Comparison of ENCODE assay signal across 8 cellular contexts in genomic region chr2:241149925-241150659, GRCh38. TPM values are rescaled to one million over a fixed set of nuclear protein-coding genes. Genes with fewer than 3 reads are reported as not detected.
DNase-seq lines count a peak whose midpoint lies in the region; ATAC-seq and TF ChIP-seq lines count a peak whose summit lies in the region.

Gene PPP1R7, plus strand, starts transcription at chr2:241150467. Its CDS starts 29 bp downstream, at chr2:241150496.

- peaks cover 15% of the 10 kb centered on the region for H3K27me3 ChIP-seq in NT2/D1 (ENCODE audit: insufficient read depth, insufficient read length)
- H3K27me3 ChIP-seq in endocrine pancreas (ENCODE audit: control insufficient read depth, insufficient read depth, low read length): no peaks in the 10 kb centered on the region

- peaks cover 27% of the 10 kb centered on the region for H3K4me1 Mint-ChIP-seq in Calu3 (ENCODE audit: low read depth, unreplicated experiment)
- H3K4me1 Mint-ChIP-seq in activated CD8-positive, alpha-beta memory T cell treated with anti-CD3 and anti-CD28 coated beads, Interleukin-2, amount 10 ng/mL, durations not matched to agents 7 days and 5 days: peaks cover 44% of the 10 kb centered on the region

- no peaks in the 10 kb centered on the region for H3K9me3 Mint-ChIP-seq in Calu3 (ENCODE audit: low read depth, unreplicated experiment)
- H3K9me3 Mint-ChIP-seq in activated CD8-positive, alpha-beta memory T cell treated with anti-CD3 and anti-CD28 coated beads, Interleukin-2, amount 10 ng/mL, durations not matched to agents 7 days and 5 days (ENCODE audit: low read depth): no peaks in the 10 kb centered on the region

- CTCF ChIA-PET in Calu3 (lab: Charles Lee): interaction anchor here (0.6 to 2.4 kb wide), 6 partner anchors 49 to 242 kb away, joined by 3 to 6 read pairs (median 4); partner anchors contain the start of gene MTERF4
- CTCF ChIA-PET in activated CD8-positive, alpha-beta memory T cell treated with anti-CD3 and anti-CD28 coated beads, Interleukin-2, amount 10 ng/mL, durations not matched to agents 7 days and 5 days (lab: Charles Lee): interaction anchor here (0.7 to 3.1 kb wide), 10 partner anchors 9 to 636 kb away, joined by 3 to 20 read pairs (median 3); partner anchors contain the start of gene MTERF4

- peak within 1 kb of the TSS; percentile 92 for H3K9ac ChIP-seq in NT2/D1 (ENCODE audit: insufficient read length, low read depth)
- H3K9ac ChIP-seq in endocrine pancreas (ENCODE audit: control insufficient read depth, insufficient read depth, low read length): peak within 1 kb of the TSS; percentile 62

- no peaks in the 10 kb centered on the region for H3K27me3 Mint-ChIP-seq in Calu3 (ENCODE audit: unreplicated experiment)
- no peaks in the 10 kb centered on the region for H3K27me3 Mint-ChIP-seq in activated CD8-positive, alpha-beta memory T cell treated with anti-CD3 and anti-CD28 coated beads, Interleukin-2, amount 10 ng/mL, durations not matched to agents 7 days and 5 days

- H3K4me1 ChIP-seq in NT2/D1 (ENCODE audit: insufficient read depth, insufficient read length): peaks cover 19% of the 10 kb centered on the region
- peaks cover 3% of the 10 kb centered on the region for H3K4me1 ChIP-seq in endocrine pancreas (ENCODE audit: control insufficient read depth, insufficient read depth, low read length)

- H3K27ac Mint-ChIP-seq in Calu3 (ENCODE audit: unreplicated experiment): peak within 1 kb of the TSS; percentile 62
- peak within 1 kb of the TSS; percentile 84 for H3K27ac Mint-ChIP-seq in activated CD8-positive, alpha-beta memory T cell treated with anti-CD3 and anti-CD28 coated beads, Interleukin-2, amount 10 ng/mL, durations not matched to agents 7 days and 5 days

- H3K4me3 ChIP-seq in NT2/D1 (ENCODE audit: insufficient read length, low read depth) (peak within 1 kb of the TSS; percentile 82), endocrine pancreas (ENCODE audit: control insufficient read depth, insufficient read depth, low read length) (peak within 1 kb of the TSS; percentile 88)

- DNase-seq in Calu3 (peak; percentile 94), HUDEP-2 (lab: John Stamatoyannopoulos, UW; ENCODE audit: unreplicated experiment in 76 of 76) (peak; percentile 26 to 94 (median 88)), NT2/D1 (ENCODE audit: low read depth, low spot score) (peak; percentile 94), mesenteric fat pad (ENCODE audit: low spot score) (peak; percentile 98)
- DNase-seq in activated CD8-positive, alpha-beta memory T cell treated with anti-CD3 and anti-CD28 coated beads, Interleukin-2, amount 10 ng/mL, durations not matched to agents 7 days and 5 days: peak; percentile 97
- peak; percentile 90 for DNase-seq in stimulated activated CD8-positive, alpha-beta memory T cell treated with anti-CD3 and anti-CD28 coated beads, Interleukin-15, amount 100 ng/mL, for 24 hours (ENCODE audit: low read depth)

- H3K9me3 ChIP-seq in NT2/D1 (ENCODE audit: insufficient read depth, low read length) (no peaks in the 10 kb centered on the region), endocrine pancreas (ENCODE audit: control insufficient read depth, low read length) (no peaks in the 10 kb centered on the region)

- ATAC-seq in GM21381 (IDR thresholded peaks at IDR 0.05; ENCODE audit: unreplicated experiment): peak; percentile 77
- peak; percentile 82 for ATAC-seq in activated CD8-positive, alpha-beta memory T cell treated with anti-CD3 and anti-CD28 coated beads, Interleukin-2, amount 10 ng/mL, durations not matched to agents 7 days and 5 days

- BruUV-seq in Calu3 (replicated peaks; lab: Mats Ljungman, UMichigan): no TSS peak

- H3K36me3 Mint-ChIP-seq in Calu3 (ENCODE audit: insufficient read depth, unreplicated experiment): peaks cover 35% of the 10 kb centered on the region
- H3K36me3 Mint-ChIP-seq in activated CD8-positive, alpha-beta memory T cell treated with anti-CD3 and anti-CD28 coated beads, Interleukin-2, amount 10 ng/mL, durations not matched to agents 7 days and 5 days: peaks cover 13% of the 10 kb centered on the region

- H3K36me3 ChIP-seq in NT2/D1 (ENCODE audit: insufficient read depth, insufficient read length, low read length) (peaks cover 18% of the 10 kb centered on the region), endocrine pancreas (ENCODE audit: control insufficient read depth, insufficient read depth, low read length) (peaks cover 2% of the 10 kb centered on the region)

- no peak for TF ChIP-seq CTCF in Calu3 (IDR thresholded peaks at IDR 0.05; ENCODE audit: unreplicated experiment)

- H3K4me3 Mint-ChIP-seq in Calu3 (ENCODE audit: low read depth, unreplicated experiment): peak within 1 kb of the TSS; percentile 86
- peak within 1 kb of the TSS; percentile 89 for H3K4me3 Mint-ChIP-seq in activated CD8-positive, alpha-beta memory T cell treated with anti-CD3 and anti-CD28 coated beads, Interleukin-2, amount 10 ng/mL, durations not matched to agents 7 days and 5 days

- intact Hi-C loops in Calu3 (cut with micrococcal nuclease; ENCODE audit: unreplicated experiment): loop anchor here (5.0 kb wide), 1 partner anchor 48 kb away; the partner anchor contains the start of gene MTERF4

RNA-seq across cellular contexts. Expression of gene PPP1R7, which starts in this region (rescaled TPM):
- total RNA-seq in Calu3 (2022) (65.4 and 65.5 TPM in 2 replicates), mesenteric fat pad (48.9 TPM)
- 10 to 100 TPM; 86.4 to 99.5 TPM for total RNA-seq in activated CD8-positive, alpha-beta memory T cell treated with anti-CD3 and anti-CD28 coated beads, Interleukin-2, amount 10 ng/mL, durations not matched to agents 7 days and 5 days

Comparison
In these comparisons a context has a peak if more than half of its experiments do, and no peak if none do; other contexts are left out.
1. Peak in every context shown above with its lines: DNase-seq, ATAC-seq and H3K4me3 ChIP-seq.